12 cellular contexts compared by ENCODE assay signal in the genomic region with DNA sequence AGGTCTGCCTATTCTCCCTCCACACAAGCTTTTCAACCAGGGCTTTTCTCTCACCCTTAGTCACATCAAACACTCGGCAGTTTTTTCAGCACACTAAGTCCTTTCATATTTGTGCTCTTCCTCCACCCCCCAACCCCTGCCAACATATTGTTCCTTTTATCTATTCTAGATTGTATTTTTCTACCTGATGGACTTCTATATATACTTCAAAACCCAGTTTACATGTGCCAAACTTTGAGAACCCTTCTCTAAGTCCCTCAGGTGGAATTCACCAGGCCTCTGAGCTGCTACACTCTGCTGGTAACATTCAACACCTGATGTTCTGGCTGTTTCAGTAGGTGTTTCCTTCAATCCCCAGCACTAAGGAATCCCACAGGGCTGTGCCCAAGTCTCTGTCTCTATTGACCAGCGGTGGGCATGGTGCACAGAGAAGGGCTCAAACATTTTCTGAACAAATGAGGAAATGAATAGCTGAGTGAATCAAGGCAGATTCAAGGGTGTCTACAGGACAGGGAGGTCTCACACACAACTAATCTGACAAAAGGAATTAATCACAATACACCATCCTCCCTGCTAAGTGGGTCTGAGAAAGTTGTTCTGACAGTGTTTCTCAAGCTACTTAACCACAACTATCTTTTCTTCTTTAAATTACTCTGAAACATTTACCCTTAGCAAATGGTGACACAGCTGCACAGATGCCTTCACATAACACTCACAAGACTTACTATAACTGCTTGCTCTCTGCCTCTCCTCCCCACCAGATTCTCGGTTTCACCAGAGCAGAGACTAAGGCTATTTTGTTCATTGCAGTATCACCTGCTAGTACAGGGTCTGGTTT.
DNase-seq lines count a peak whose midpoint lies in the region; ATAC-seq, FAIRE-seq and TF ChIP-seq lines count a peak whose summit lies in the region.
"Had no signal": no experiment of that assay in that cellular context is flagged by ENCODE, and none has a peak within 500 bp of the region (broad histone marks: within the 10 kb centered on the region; RNA-seq: fewer than 3 reads in every experiment).

No MANE protein-coding gene starts in this region.

- ATAC-seq in GM18870 (IDR thresholded peaks at IDR 0.05; ENCODE audit: unreplicated experiment) (peak; percentile 94), GM21786 (IDR thresholded peaks at IDR 0.05; ENCODE audit: unreplicated experiment) (peak; percentile 87), HG03354 (IDR thresholded peaks at IDR 0.05; ENCODE audit: poor library complexity, severe bottlenecking, unreplicated experiment) (peak; percentile 89), pancreas (no peak), Right ventricle myocardium superior (ENCODE audit: poor library complexity) (no peak)
- ATAC-seq: stimulated activated memory B cell treated with anti-CD40 and anti-IgM and Interleukin-4, amounts not matched to agents 10 μg/mL and 1 μg/mL and 100 μg/mL, for 72 hours had no signal

- no peaks in the 10 kb centered on the region for H3K27me3 Mint-ChIP-seq in progenitor cell of endocrine pancreas
- H3K27me3 Mint-ChIP-seq: stimulated activated memory B cell treated with anti-CD40 and anti-IgM and Interleukin-4, amounts not matched to agents 10 μg/mL and 1 μg/mL and 100 μg/mL, for 72 hours had no signal

- TF ChIP-seq CTCF in GM12864 (IDR thresholded peaks at IDR 0.05; ENCODE audit: low read depth, low read length, missing control alignments), result no peak
- TF ChIP-seq CTCF in progenitor cell of endocrine pancreas (IDR thresholded peaks at IDR 0.05; ENCODE audit: unreplicated experiment), result no peak
- TF ChIP-seq CTCF in pancreas (IDR thresholded peaks at IDR 0.05), result no peak

- H3K4me1 ChIP-seq in pancreas, result no peaks in the 10 kb centered on the region

- H3K27ac ChIP-seq in pancreas, result no peak overlapping the region

- no peak for FAIRE-seq in pancreas (lab: Jason Lieb, UNC)

- H3K27ac Mint-ChIP-seq in progenitor cell of endocrine pancreas, result no peak overlapping the region
- H3K27ac Mint-ChIP-seq: CD14-positive monocyte; stimulated activated memory B cell treated with anti-CD40 and anti-IgM and Interleukin-4, amounts not matched to agents 10 μg/mL and 1 μg/mL and 100 μg/mL, for 72 hours had no signal

- no peaks in the 10 kb centered on the region for H3K27me3 ChIP-seq in pancreas

- no peak overlapping the region for H3K4me3 Mint-ChIP-seq in progenitor cell of endocrine pancreas (ENCODE audit: low read depth)
- H3K4me3 Mint-ChIP-seq: CD14-positive monocyte; stimulated activated memory B cell treated with anti-CD40 and anti-IgM and Interleukin-4, amounts not matched to agents 10 μg/mL and 1 μg/mL and 100 μg/mL, for 72 hours had no signal

- DNase-seq in GM12864 (ENCODE audit: low read depth) (peak; percentile 77), progenitor cell of endocrine pancreas (ENCODE audit: low spot score, unreplicated experiment) (no peak), inferior parietal cortex (ENCODE audit: extremely low spot score) (no peak), pancreas (no peak), Right ventricle myocardium superior (no peak)
- DNase-seq: effector CD8-positive, alpha-beta T cell; T-helper 9 cell had no signal

- no peaks in the 10 kb centered on the region for H3K9me3 ChIP-seq in pancreas

- H3K9me3 Mint-ChIP-seq in progenitor cell of endocrine pancreas (ENCODE audit: low read depth), result peaks cover 2% of the 10 kb centered on the region

- H3K4me3 ChIP-seq in GM12864 (ENCODE audit: low read depth, low read length) (no peak overlapping the region), pancreas (no peak overlapping the region)

- no peaks in the 10 kb centered on the region for H3K36me3 Mint-ChIP-seq in progenitor cell of endocrine pancreas (ENCODE audit: insufficient read depth)
- H3K36me3 Mint-ChIP-seq: CD14-positive monocyte; stimulated activated memory B cell treated with anti-CD40 and anti-IgM and Interleukin-4, amounts not matched to agents 10 μg/mL and 1 μg/mL and 100 μg/mL, for 72 hours had no signal

- H3K36me3 ChIP-seq in pancreas, result no peaks in the 10 kb centered on the region

- peaks cover 33% of the 10 kb centered on the region for H3K4me1 Mint-ChIP-seq in progenitor cell of endocrine pancreas (ENCODE audit: low read depth)
- H3K4me1 Mint-ChIP-seq: CD14-positive monocyte; stimulated activated memory B cell treated with anti-CD40 and anti-IgM and Interleukin-4, amounts not matched to agents 10 μg/mL and 1 μg/mL and 100 μg/mL, for 72 hours had no signal

- WGBS in pancreas, 2 donors, result 68 to 82% methylated on average over 3 of the region's 3 CpGs

- intact Hi-C loops in pancreas (cut with DNase I) (no loop called here), Right ventricle myocardium superior (cut with DNase I) (no loop called here)

Comparison
In these comparisons a context has a peak if more than half of its experiments do, and no peak if none do; other contexts are left out.
1. ATAC-seq: peak in GM18870 (single experiment), GM21786 (single experiment) and HG03354 (single experiment); none in pancreas (0 of 4) and Right ventricle myocardium superior (single experiment).